Comparison of ENCODE assay signal across 9 cellular contexts in genomic region chr15:90192961-90193786, GRCh38. TPM values are rescaled to one million over a fixed set of nuclear protein-coding genes. Genes with fewer than 3 reads are reported as not detected.
DNase-seq lines count a peak whose midpoint lies in the region; ATAC-seq, FAIRE-seq and TF ChIP-seq lines count a peak whose summit lies in the region.
"Had no signal": no experiment of that assay in that cellular context is flagged by ENCODE, and none has a peak within 500 bp of the region (broad histone marks: within the 10 kb centered on the region; RNA-seq: fewer than 3 reads in every experiment).

No MANE protein-coding gene starts in this region.

- H3K36me3 Mint-ChIP-seq in activated CD4-positive, alpha-beta memory T cell treated with anti-CD3 and anti-CD28 coated beads, Interleukin-2, amount 10 ng/mL, durations not matched to agents 7 days and 5 days (ENCODE audit: low read depth): peaks cover 9% of the 10 kb centered on the region

- intact Hi-C loops in right cardiac atrium (cut with DNase I): no loop called here

- no peaks in the 10 kb centered on the region for H3K36me3 ChIP-seq in Karpas-422 (ENCODE audit: insufficient read depth, low read length)

- H3K4me1 ChIP-seq in Karpas-422 (ENCODE audit: low read length) (peaks cover 63% of the 10 kb centered on the region), right cardiac atrium (ENCODE audit: control insufficient read depth, insufficient read depth, low read length) (peaks cover 10% of the 10 kb centered on the region)

- peak; percentile 41 to 46 for ATAC-seq in right cardiac atrium
- peak; percentile 38 for ATAC-seq in stimulated activated naive CD8-positive, alpha-beta T cell treated with anti-CD3 and anti-CD28 coated beads, Interleukin-15, amount 100 ng/mL, for 72 hours

- POLR2A ChIA-PET in activated CD4-positive, alpha-beta memory T cell treated with anti-CD3 and anti-CD28 coated beads, Interleukin-2, amount 10 ng/mL, durations not matched to agents 7 days and 5 days (lab: Charles Lee): interaction anchor here (0.6 to 2.3 kb wide), 4 partner anchors 8 to 73 kb away, joined by 3 to 10 read pairs (median 3); partner anchors contain the start of gene SEMA4B

- no peaks in the 10 kb centered on the region for H3K9me3 Mint-ChIP-seq in stimulated activated naive CD8-positive, alpha-beta T cell treated with anti-CD3 and anti-CD28 coated beads, Interleukin-15, amount 100 ng/mL, for 72 hours
- no peaks in the 10 kb centered on the region for H3K9me3 Mint-ChIP-seq in activated CD4-positive, alpha-beta memory T cell treated with anti-CD3 and anti-CD28 coated beads, Interleukin-2, amount 10 ng/mL, durations not matched to agents 7 days and 5 days

- H3K79me2 ChIP-seq in Karpas-422 (ENCODE audit: low read length): peaks cover 13% of the 10 kb centered on the region

- TF ChIP-seq CTCF in VCaP (conservative IDR thresholded peaks at IDR 0.05) (no peak), D721Med (IDR thresholded peaks at IDR 0.05; ENCODE audit: insufficient read depth, missing control alignments) (no peak)

- 48% methylated on average over 16 of the region's 16 CpGs for WGBS in right cardiac atrium

- H4K20me1 ChIP-seq in Karpas-422 (ENCODE audit: insufficient read depth, low read depth, low read length): no peaks in the 10 kb centered on the region

- peak overlapping the region; percentile 97 for H3K27ac ChIP-seq in Karpas-422 (ENCODE audit: low read length)
- H3K27ac ChIP-seq in VCaP: peak overlapping the region; percentile 70
- peak overlapping the region; percentile 85 for H3K27ac ChIP-seq in right cardiac atrium (ENCODE audit: low read length)
- H3K27ac ChIP-seq: SK-N-MC had no signal

- DNase-seq in Karpas-422: no peak
- peak in 1 of 3 donors; percentile 60 for DNase-seq in right cardiac atrium
- DNase-seq in stimulated activated naive CD8-positive, alpha-beta T cell treated with anti-CD3 and anti-CD28 coated beads, Interleukin-15, amount 100 ng/mL, for 72 hours: no peak
- no peak for DNase-seq in glomerular visceral epithelial cell (ENCODE audit: extremely low spot score)
- no peak for DNase-seq in activated CD4-positive, alpha-beta memory T cell treated with anti-CD3 and anti-CD28 coated beads, Interleukin-2, amount 10 ng/mL, durations not matched to agents 7 days and 5 days
- DNase-seq in D721Med (ENCODE audit: insufficient read length, low spot score): no peak
- DNase-seq: testis had no signal

- no peaks in the 10 kb centered on the region for H3K27me3 ChIP-seq in Karpas-422 (ENCODE audit: low read length)
- no peaks in the 10 kb centered on the region for H3K27me3 ChIP-seq in right cardiac atrium (ENCODE audit: control insufficient read depth, insufficient read depth)
- H3K27me3 ChIP-seq: testis had no signal

- H3K4me3 Mint-ChIP-seq in stimulated activated naive CD8-positive, alpha-beta T cell treated with anti-CD3 and anti-CD28 coated beads, Interleukin-15, amount 100 ng/mL, for 72 hours: peak overlapping the region in 1 of 2 donors; percentile 64
- H3K4me3 Mint-ChIP-seq in activated CD4-positive, alpha-beta memory T cell treated with anti-CD3 and anti-CD28 coated beads, Interleukin-2, amount 10 ng/mL, durations not matched to agents 7 days and 5 days: no peak overlapping the region

- peak overlapping the region; percentile 69 for H3K4me2 ChIP-seq in Karpas-422 (ENCODE audit: low read depth, low read length, poor library complexity, severe bottlenecking)

- CTCF ChIA-PET in activated CD4-positive, alpha-beta memory T cell treated with anti-CD3 and anti-CD28 coated beads, Interleukin-2, amount 10 ng/mL, durations not matched to agents 7 days and 5 days (lab: Charles Lee): interaction anchor here (0.8 kb wide), 1 partner anchor 107 kb away, joined by 3 read pairs; no protein-coding TSS in a partner anchor

- H3K9me3 ChIP-seq in Karpas-422 (ENCODE audit: low read length) (no peaks in the 10 kb centered on the region), right cardiac atrium (ENCODE audit: control insufficient read depth, low read length) (no peaks in the 10 kb centered on the region)
- H3K9me3 ChIP-seq: testis had no signal

- no peak for FAIRE-seq in D721Med (lab: Jason Lieb, UNC)

- peak overlapping the region; percentile 68 for H3K9ac ChIP-seq in Karpas-422 (ENCODE audit: low read length)

- H3K4me3 ChIP-seq in Karpas-422 (ENCODE audit: low read length) (peak overlapping the region; percentile 48; the same call in 1 of the 2 replicates), right cardiac atrium (ENCODE audit: low read length) (no peak overlapping the region)
- H3K4me3 ChIP-seq: SK-N-MC, testis had no signal

- H3K4me1 Mint-ChIP-seq in stimulated activated naive CD8-positive, alpha-beta T cell treated with anti-CD3 and anti-CD28 coated beads, Interleukin-15, amount 100 ng/mL, for 72 hours: peaks cover 27% of the 10 kb centered on the region
- peaks cover 40% of the 10 kb centered on the region for H3K4me1 Mint-ChIP-seq in activated CD4-positive, alpha-beta memory T cell treated with anti-CD3 and anti-CD28 coated beads, Interleukin-2, amount 10 ng/mL, durations not matched to agents 7 days and 5 days

- peak overlapping the region in 1 of 2 donors; percentile 4 for H3K27ac Mint-ChIP-seq in stimulated activated naive CD8-positive, alpha-beta T cell treated with anti-CD3 and anti-CD28 coated beads, Interleukin-15, amount 100 ng/mL, for 72 hours
- H3K27ac Mint-ChIP-seq in activated CD4-positive, alpha-beta memory T cell treated with anti-CD3 and anti-CD28 coated beads, Interleukin-2, amount 10 ng/mL, durations not matched to agents 7 days and 5 days: no peak overlapping the region

- no peak overlapping the region for H2AFZ ChIP-seq in Karpas-422 (ENCODE audit: low read length)

- no peaks in the 10 kb centered on the region for H3K27me3 Mint-ChIP-seq in stimulated activated naive CD8-positive, alpha-beta T cell treated with anti-CD3 and anti-CD28 coated beads, Interleukin-15, amount 100 ng/mL, for 72 hours
- H3K27me3 Mint-ChIP-seq in activated CD4-positive, alpha-beta memory T cell treated with anti-CD3 and anti-CD28 coated beads, Interleukin-2, amount 10 ng/mL, durations not matched to agents 7 days and 5 days: no peaks in the 10 kb centered on the region

- H3K9me2 ChIP-seq in Karpas-422 (replicated peaks; ENCODE audit: insufficient read depth, low read length): no peaks in the 10 kb centered on the region

RNA-seq across cellular contexts. Expression of gene SEMA4B, which starts 8.0 kb away (rescaled TPM):
- 40.4 and 65.1 TPM in 2 replicates for total RNA-seq in Karpas-422 (2014; rRNA removed; shearing (Covaris generic); ENCODE audit: low replicate concordance)
- total RNA-seq in right cardiac atrium: 10 to 100 TPM; 32.6 to 39.6 (median 33.5) TPM
- 16.4 TPM for polyA plus RNA-seq in right cardiac atrium
- 10 to 100 TPM; 29.7 to 29.9 TPM for total RNA-seq in activated CD4-positive, alpha-beta memory T cell treated with anti-CD3 and anti-CD28 coated beads, Interleukin-2, amount 10 ng/mL, durations not matched to agents 7 days and 5 days

RNA-seq across cellular contexts. Expression of gene CIB1, which starts 40.6 kb away (rescaled TPM):
- 42.1 and 64.5 TPM in 2 replicates for total RNA-seq in Karpas-422 (2014; rRNA removed; shearing (Covaris generic); ENCODE audit: low replicate concordance)
- 10 to 100 TPM; 69.5 to 70.7 (median 70.1) TPM for total RNA-seq in right cardiac atrium
- polyA plus RNA-seq in right cardiac atrium: 95.8 TPM
- total RNA-seq in activated CD4-positive, alpha-beta memory T cell treated with anti-CD3 and anti-CD28 coated beads, Interleukin-2, amount 10 ng/mL, durations not matched to agents 7 days and 5 days: 100 to 1,000 TPM; 118 to 120 TPM

RNA-seq across cellular contexts. Expression of gene GDPGP1, which starts 40.8 kb away (rescaled TPM):
- 7.8 and 11.2 TPM in 2 replicates for total RNA-seq in Karpas-422 (2014; rRNA removed; shearing (Covaris generic); ENCODE audit: low replicate concordance)
- 10 to 100 TPM; 10.6 to 20.5 (median 15.6) TPM for total RNA-seq in right cardiac atrium
- polyA plus RNA-seq in right cardiac atrium: 6.5 TPM
- total RNA-seq in activated CD4-positive, alpha-beta memory T cell treated with anti-CD3 and anti-CD28 coated beads, Interleukin-2, amount 10 ng/mL, durations not matched to agents 7 days and 5 days: 10 to 100 TPM; 10.3 to 10.5 TPM

RNA-seq across cellular contexts. Expression of gene TTLL13, which starts 56.2 kb away (rescaled TPM):
- 0.40 TPM in 1 of 2 replicates, not detected in the other for total RNA-seq in Karpas-422 (2014; rRNA removed; shearing (Covaris generic); ENCODE audit: low replicate concordance)
- total RNA-seq in right cardiac atrium: under 1 TPM in 2 of 4 donors, not detected in 2; 0.24 to 0.54 TPM
- polyA plus RNA-seq in right cardiac atrium: 0.72 TPM
- total RNA-seq in activated CD4-positive, alpha-beta memory T cell treated with anti-CD3 and anti-CD28 coated beads, Interleukin-2, amount 10 ng/mL, durations not matched to agents 7 days and 5 days: under 1 TPM; 0.45 to 0.58 TPM
